ENCODE assay signal across 15 cellular contexts in genomic region chrX:3820170-3820569, GRCh38.
DNase-seq lines count a peak whose midpoint lies in the region; ATAC-seq and TF ChIP-seq lines count a peak whose summit lies in the region.
"Had no signal": no experiment of that assay in that cellular context is flagged by ENCODE, and none has a peak within 500 bp of the region (broad histone marks: within the 10 kb centered on the region; RNA-seq: fewer than 3 reads in every experiment).

No MANE protein-coding gene starts in this region.

- no peaks in the 10 kb centered on the region for H3K9me3 Mint-ChIP-seq in nephron progenitor cell
- H3K9me3 Mint-ChIP-seq in activated CD8-positive, alpha-beta T cell treated with anti-CD3 and anti-CD28 coated beads for 36 hours: no peaks in the 10 kb centered on the region
- H3K9me3 Mint-ChIP-seq: activated T-cell treated with anti-CD3 and anti-CD28 coated beads, Interleukin-2, amount 50 U/mL, for 72 hours; CD4-positive, alpha-beta T cell had no signal

- intact Hi-C loops in ascending aorta (cut with DNase I) (no loop called here), upper lobe of right lung (cut with DNase I) (no loop called here)
- intact Hi-C loops in activated CD8-positive, alpha-beta T cell treated with anti-CD3 and anti-CD28 coated beads for 36 hours (cut with micrococcal nuclease): no loop called here

- H3K27ac Mint-ChIP-seq in nephron progenitor cell: peak overlapping the region; percentile 56
- no peak overlapping the region for H3K27ac Mint-ChIP-seq in activated CD8-positive, alpha-beta T cell treated with anti-CD3 and anti-CD28 coated beads for 36 hours
- H3K27ac Mint-ChIP-seq: activated T-cell treated with anti-CD3 and anti-CD28 coated beads, Interleukin-2, amount 50 U/mL, for 72 hours had no signal

- no peak overlapping the region for H3K27ac ChIP-seq in ascending aorta
- H3K27ac ChIP-seq in upper lobe of right lung: no peak overlapping the region

- peaks cover 10% of the 10 kb centered on the region for H3K4me1 Mint-ChIP-seq in nephron progenitor cell
- peaks cover 6% of the 10 kb centered on the region for H3K4me1 Mint-ChIP-seq in activated CD8-positive, alpha-beta T cell treated with anti-CD3 and anti-CD28 coated beads for 36 hours (ENCODE audit: low read depth)

- ATAC-seq in upper lobe of right lung: no peak
- ATAC-seq in activated CD8-positive, alpha-beta T cell treated with anti-CD3 and anti-CD28 coated beads for 36 hours: no peak
- ATAC-seq: activated T-cell treated with anti-CD3 and anti-CD28 coated beads, Interleukin-2, amount 50 U/mL, for 72 hours had no signal

- POLR2A ChIA-PET in activated CD8-positive, alpha-beta T cell treated with anti-CD3 and anti-CD28 coated beads for 36 hours (lab: Charles Lee): no interaction called here

- H3K36me3 Mint-ChIP-seq in nephron progenitor cell (ENCODE audit: low read depth): peaks cover 56% of the 10 kb centered on the region
- peaks cover 24% of the 10 kb centered on the region for H3K36me3 Mint-ChIP-seq in activated CD8-positive, alpha-beta T cell treated with anti-CD3 and anti-CD28 coated beads for 36 hours (ENCODE audit: low read depth)

- H3K4me3 ChIP-seq in choroid plexus epithelial cell (ENCODE audit: low read depth, low read length) (no peak overlapping the region), ascending aorta (no peak overlapping the region), upper lobe of right lung (no peak overlapping the region)

- H3K27me3 ChIP-seq in ascending aorta (no peaks in the 10 kb centered on the region), upper lobe of right lung (no peaks in the 10 kb centered on the region)

- TF ChIP-seq CTCF in choroid plexus epithelial cell (conservative IDR thresholded peaks at IDR 0.05; ENCODE audit: low read depth, low read length): no peak
- no peak for TF ChIP-seq CTCF in nephron progenitor cell (IDR thresholded peaks at IDR 0.05)
- TF ChIP-seq CTCF in ascending aorta (IDR thresholded peaks at IDR 0.05): no peak
- no peak for TF ChIP-seq CTCF in upper lobe of right lung (IDR thresholded peaks at IDR 0.05)
- TF ChIP-seq CTCF in activated CD8-positive, alpha-beta T cell treated with anti-CD3 and anti-CD28 coated beads for 36 hours (IDR thresholded peaks at IDR 0.05): no peak

- DNase-seq in COLO829 (ENCODE audit: low spot score): peak; percentile 21
- peak; percentile 58 for DNase-seq in NCI-H226
- peak; percentile 78 for DNase-seq in choroid plexus epithelial cell (ENCODE audit: low read depth)
- DNase-seq in nephron progenitor cell: no peak
- no peak for DNase-seq in ascending aorta (ENCODE audit: low spot score in 2 of 2)
- no peak for DNase-seq in effector CD4-positive, alpha-beta T cell
- DNase-seq in upper lobe of right lung: no peak
- DNase-seq in activated CD8-positive, alpha-beta T cell treated with anti-CD3 and anti-CD28 coated beads for 36 hours: no peak
- DNase-seq: activated CD4-positive, CD25-positive, alpha-beta regulatory T cell; activated T-cell treated with anti-CD3 and anti-CD28 coated beads, Interleukin-2, amount 50 U/mL, for 72 hours; CD4-positive, alpha-beta T cell; central memory CD4-positive, alpha-beta T cell; NCI-H1417 treated with DMSO at 0.1 percent for 48 hours; NCI-H748 treated with DMSO at 0.1 percent for 48 hours; stimulated activated CD4-positive, alpha-beta T cell treated with anti-CD3 and anti-CD28 coated beads, Interleukin-15, amount 100 ng/mL, for 24 hours had no signal

- no peaks in the 10 kb centered on the region for H3K9me3 ChIP-seq in ascending aorta
- no peaks in the 10 kb centered on the region for H3K9me3 ChIP-seq in upper lobe of right lung

- CTCF ChIA-PET in activated CD8-positive, alpha-beta T cell treated with anti-CD3 and anti-CD28 coated beads for 36 hours (lab: Charles Lee): interaction anchor here (1.1 kb wide), 1 partner anchor 9 kb away, joined by 3 read pairs; no protein-coding TSS in a partner anchor

- no peaks in the 10 kb centered on the region for H3K27me3 Mint-ChIP-seq in nephron progenitor cell (ENCODE audit: low read depth, poor library complexity)
- no peaks in the 10 kb centered on the region for H3K27me3 Mint-ChIP-seq in activated CD8-positive, alpha-beta T cell treated with anti-CD3 and anti-CD28 coated beads for 36 hours
- H3K27me3 Mint-ChIP-seq: CD4-positive, alpha-beta T cell had no signal

- H3K4me3 Mint-ChIP-seq in nephron progenitor cell: no peak overlapping the region
- H3K4me3 Mint-ChIP-seq in activated CD8-positive, alpha-beta T cell treated with anti-CD3 and anti-CD28 coated beads for 36 hours: no peak overlapping the region
- H3K4me3 Mint-ChIP-seq: activated T-cell treated with anti-CD3 and anti-CD28 coated beads, Interleukin-2, amount 50 U/mL, for 72 hours; CD4-positive, alpha-beta T cell had no signal

- H3K36me3 ChIP-seq in ascending aorta (no peaks in the 10 kb centered on the region), upper lobe of right lung (no peaks in the 10 kb centered on the region)

- H3K4me1 ChIP-seq in ascending aorta (peaks cover 2% of the 10 kb centered on the region in 2 donors), upper lobe of right lung (no peaks in the 10 kb centered on the region)

Comparison
In these comparisons a context has a peak if more than half of its experiments do, and no peak if none do; other contexts are left out.
1. DNase-seq: peak in COLO829 (single experiment), NCI-H226 (single experiment) and choroid plexus epithelial cell (single experiment); none in nephron progenitor cell (single experiment), ascending aorta (0 of 2), effector CD4-positive, alpha-beta T cell (single experiment), upper lobe of right lung (single experiment) and activated CD8-positive, alpha-beta T cell treated with anti-CD3 and anti-CD28 coated beads for 36 hours (single experiment).